8 cellular contexts compared by ENCODE assay signal in genomic region chr19:35739275-35740107, GRCh38. TPM values are rescaled to one million over a fixed set of nuclear protein-coding genes. Genes with fewer than 3 reads are reported as not detected.
DNase-seq lines count a peak whose midpoint lies in the region; ATAC-seq and TF ChIP-seq lines count a peak whose summit lies in the region.

No MANE protein-coding gene starts in this region.

- in situ Hi-C loops in GM13977 (cut with MboI; ENCODE audit: low pct_unique_long_range_greater_than_20kb, low sequenced_read_pairs, unreplicated experiment): no loop called here

- H3K27ac ChIP-seq in RWPE1 (peak overlapping the region; percentile 87), psoas muscle (peak overlapping the region; percentile 69)

- DNase-seq in GM13977 (ENCODE audit: low spot score): peak; percentile 14
- DNase-seq in RWPE1 (ENCODE audit: low spot score): no peak
- DNase-seq in fibroblast of mammary gland (ENCODE audit: low read depth): no peak
- DNase-seq in psoas muscle: no peak
- no peak for DNase-seq in MV-4-11 (lab: John Stamatoyannopoulos, UW)
- no peak for DNase-seq in stimulated activated naive CD4-positive, alpha-beta T cell treated with Interleukin-2 at 50 U/mL for 16 hours (lab: John Stamatoyannopoulos, UW)
- DNase-seq in SKM-1 (lab: John Stamatoyannopoulos, UW; ENCODE audit: unreplicated experiment): no peak
- DNase-seq in iPS-NIHi7 (ENCODE audit: extremely low spot score): no peak

- peaks cover 19% of the 10 kb centered on the region for H3K4me1 ChIP-seq in psoas muscle

- intact Hi-C loops in psoas muscle (cut with DNase I): loop anchor here in 1 of 2 donors (2.0 kb wide), 1 partner anchor 15 kb away; no protein-coding TSS in a partner anchor

- H3K4me3 ChIP-seq in fibroblast of mammary gland (ENCODE audit: control insufficient read depth, low read depth, low read length) (peak overlapping the region; percentile 65), psoas muscle (peak overlapping the region; percentile 71)

- H3K36me3 ChIP-seq in psoas muscle (ENCODE audit: insufficient read depth in 1 of 2, low read depth in 1 of 2): peaks cover 0 to 75% of the 10 kb centered on the region in 2 donors

- CTCF ChIA-PET in RWPE1 (lab: Yijun Ruan, JAX): no interaction called here

- TF ChIP-seq CTCF in GM13977 (IDR thresholded peaks at IDR 0.05; ENCODE audit: extremely low read depth, insufficient read depth, missing control alignments) (no peak), RWPE1 (conservative IDR thresholded peaks at IDR 0.05; ENCODE audit: low read depth) (no peak), fibroblast of mammary gland (conservative IDR thresholded peaks at IDR 0.05; ENCODE audit: control insufficient read depth, insufficient read depth, low read depth, low read length) (no peak), psoas muscle (IDR thresholded peaks at IDR 0.05) (no peak)

- no peaks in the 10 kb centered on the region for H3K9me3 ChIP-seq in psoas muscle

- no peaks in the 10 kb centered on the region for H3K27me3 ChIP-seq in psoas muscle (ENCODE audit: insufficient read depth in 3 of 3, low read length in 2 of 3)

- 65 to 66% (median 66%) methylated on average over 24 to 29 of the region's 29 CpGs for WGBS in psoas muscle, 3 donors

- POLR2A ChIA-PET in RWPE1 (lab: Yijun Ruan, JAX; ENCODE audit: low non-redundant PET): interaction anchor here (1.4 kb wide), 1 partner anchor 21 kb away, joined by 4 read pairs; no protein-coding TSS in a partner anchor

- no peak for ATAC-seq in psoas muscle

RNA-seq across cellular contexts. Expression of gene IGFLR1, which starts 2.8 kb away (rescaled TPM):
- total RNA-seq in psoas muscle: 10 to 100 TPM in 1 of 4 donors, 1 to 10 TPM in 3; 2.0 to 12.4 (median 2.4) TPM
- 10 to 100 TPM in 1 of 3 donors, 1 to 10 TPM in 2; 5.8 to 11.9 (median 9.9) TPM for polyA plus RNA-seq in psoas muscle

RNA-seq across cellular contexts. Expression of gene U2AF1L4, which starts 5.7 kb away (rescaled TPM):
- 10 to 100 TPM; 13.3 to 28.7 (median 19.6) TPM for total RNA-seq in psoas muscle
- polyA plus RNA-seq in psoas muscle: 10 to 100 TPM; 12.3 to 26.6 (median 13.6) TPM

RNA-seq across cellular contexts. Expression of gene PSENEN, which starts 6.0 kb away (rescaled TPM):
- 10 to 100 TPM; 34.7 to 41.0 (median 36.7) TPM for total RNA-seq in psoas muscle
- 100 to 1,000 TPM in 1 of 3 donors, 10 to 100 TPM in 2; 61.6 to 116 (median 67.7) TPM for polyA plus RNA-seq in psoas muscle

RNA-seq across cellular contexts. Expression of gene LIN37, which starts 8.9 kb away (rescaled TPM):
- total RNA-seq in psoas muscle: 10 to 100 TPM in 1 of 4 donors, 1 to 10 TPM in 3; 3.1 to 14.5 (median 7.9) TPM
- 10 to 100 TPM; 17.8 to 26.8 (median 23.1) TPM for polyA plus RNA-seq in psoas muscle

RNA-seq across cellular contexts. Expression of gene HSPB6, which starts 17.3 kb away (rescaled TPM):
- 1,000 to 10,000 TPM in 1 of 4 donors, 100 to 1,000 TPM in 3; 656 to 1,308 (median 674) TPM for total RNA-seq in psoas muscle
- polyA plus RNA-seq in psoas muscle: 100 to 1,000 TPM; 303 to 719 (median 476) TPM
